In the genomic region with DNA sequence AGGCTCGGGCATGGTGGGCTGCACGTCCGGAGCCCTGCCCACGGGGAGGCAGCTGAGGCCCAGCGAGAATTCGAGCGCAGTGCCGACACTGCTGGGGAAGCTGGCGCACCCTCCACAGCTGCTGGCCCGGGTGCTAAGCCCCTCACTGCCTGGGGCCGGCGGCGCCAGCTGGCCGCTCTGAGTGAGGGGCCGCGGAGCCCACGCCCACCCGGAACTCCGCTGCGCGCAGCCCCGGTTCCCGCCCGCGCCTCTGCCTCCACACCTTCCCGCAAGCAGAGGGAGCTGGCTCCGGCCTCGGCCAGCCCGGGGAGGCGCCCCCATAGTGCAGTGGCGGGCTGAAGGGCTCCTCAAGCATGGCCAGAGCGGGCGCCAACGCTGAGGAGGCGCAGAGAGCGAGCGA, we compare ENCODE assay signal across 1 cellular context.
A peak's percentile ranks its signal among the peaks of the same experiment; 100 is the strongest.
TF ChIP-seq lines count a peak whose summit lies in the region.

No MANE protein-coding gene starts in this region.

TF ChIP-seq in GM12878, 131 proteins besides CTCF, POLR2A, EP300 and RAD21:
- TF ChIP-seq, protein P1, sequence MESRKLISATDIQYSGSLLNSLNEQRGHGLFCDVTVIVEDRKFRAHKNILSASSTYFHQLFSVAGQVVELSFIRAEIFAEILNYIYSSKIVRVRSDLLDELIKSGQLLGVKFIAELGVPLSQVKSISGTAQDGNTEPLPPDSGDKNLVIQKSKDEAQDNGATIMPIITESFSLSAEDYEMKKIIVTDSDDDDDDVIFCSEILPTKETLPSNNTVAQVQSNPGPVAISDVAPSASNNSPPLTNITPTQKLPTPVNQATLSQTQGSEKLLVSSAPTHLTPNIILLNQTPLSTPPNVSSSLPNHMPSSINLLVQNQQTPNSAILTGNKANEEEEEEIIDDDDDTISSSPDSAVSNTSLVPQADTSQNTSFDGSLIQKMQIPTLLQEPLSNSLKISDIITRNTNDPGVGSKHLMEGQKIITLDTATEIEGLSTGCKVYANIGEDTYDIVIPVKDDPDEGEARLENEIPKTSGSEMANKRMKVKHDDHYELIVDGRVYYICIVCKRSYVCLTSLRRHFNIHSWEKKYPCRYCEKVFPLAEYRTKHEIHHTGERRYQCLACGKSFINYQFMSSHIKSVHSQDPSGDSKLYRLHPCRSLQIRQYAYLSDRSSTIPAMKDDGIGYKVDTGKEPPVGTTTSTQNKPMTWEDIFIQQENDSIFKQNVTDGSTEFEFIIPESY (IDR thresholded peaks at IDR 0.05), result peak; percentile 62; the same call in 1 of the 2 replicates
- no peak for TF ChIP-seq DPF2 (IDR thresholded peaks at IDR 0.05)
